In the genomic region with DNA sequence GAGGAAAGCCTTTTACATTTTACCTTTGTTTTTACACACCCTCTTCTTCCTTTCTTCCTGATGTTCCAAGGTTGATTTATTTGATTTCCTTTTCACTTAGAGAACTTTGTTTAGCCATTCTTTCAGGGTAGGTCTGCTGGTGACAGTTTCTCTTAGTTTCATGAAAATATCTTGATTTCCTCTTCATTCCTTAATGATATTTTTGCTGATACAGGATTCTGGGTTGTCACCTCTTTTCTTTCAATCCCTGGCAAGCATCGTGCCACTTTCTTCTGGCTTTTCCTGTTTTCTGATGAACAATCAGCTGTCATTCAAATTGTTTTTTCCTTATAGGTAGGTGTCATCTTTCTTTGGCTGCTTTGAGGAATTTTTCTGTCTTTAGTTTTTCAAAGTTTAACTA, we compare ENCODE assay signal across 5 cellular contexts.
"Had no signal": no experiment of that assay in that cellular context is flagged by ENCODE, and none has a peak within 500 bp of the region (broad histone marks: within the 10 kb centered on the region; RNA-seq: fewer than 3 reads in every experiment).

No MANE protein-coding gene starts in this region.

- H3K4me3 ChIP-seq: GM23338 had no signal

- H3K27ac Mint-ChIP-seq: GM23338, H9 had no signal

- DNase-seq: H9, HCEC 1CT, IMR-90, KBM-7 had no signal

- ATAC-seq: GM23338 had no signal

- H3K4me3 Mint-ChIP-seq: GM23338, H9 had no signal

- H3K4me1 Mint-ChIP-seq: GM23338 had no signal
